ENCODE assay signal across 1 cellular context in the genomic region with DNA sequence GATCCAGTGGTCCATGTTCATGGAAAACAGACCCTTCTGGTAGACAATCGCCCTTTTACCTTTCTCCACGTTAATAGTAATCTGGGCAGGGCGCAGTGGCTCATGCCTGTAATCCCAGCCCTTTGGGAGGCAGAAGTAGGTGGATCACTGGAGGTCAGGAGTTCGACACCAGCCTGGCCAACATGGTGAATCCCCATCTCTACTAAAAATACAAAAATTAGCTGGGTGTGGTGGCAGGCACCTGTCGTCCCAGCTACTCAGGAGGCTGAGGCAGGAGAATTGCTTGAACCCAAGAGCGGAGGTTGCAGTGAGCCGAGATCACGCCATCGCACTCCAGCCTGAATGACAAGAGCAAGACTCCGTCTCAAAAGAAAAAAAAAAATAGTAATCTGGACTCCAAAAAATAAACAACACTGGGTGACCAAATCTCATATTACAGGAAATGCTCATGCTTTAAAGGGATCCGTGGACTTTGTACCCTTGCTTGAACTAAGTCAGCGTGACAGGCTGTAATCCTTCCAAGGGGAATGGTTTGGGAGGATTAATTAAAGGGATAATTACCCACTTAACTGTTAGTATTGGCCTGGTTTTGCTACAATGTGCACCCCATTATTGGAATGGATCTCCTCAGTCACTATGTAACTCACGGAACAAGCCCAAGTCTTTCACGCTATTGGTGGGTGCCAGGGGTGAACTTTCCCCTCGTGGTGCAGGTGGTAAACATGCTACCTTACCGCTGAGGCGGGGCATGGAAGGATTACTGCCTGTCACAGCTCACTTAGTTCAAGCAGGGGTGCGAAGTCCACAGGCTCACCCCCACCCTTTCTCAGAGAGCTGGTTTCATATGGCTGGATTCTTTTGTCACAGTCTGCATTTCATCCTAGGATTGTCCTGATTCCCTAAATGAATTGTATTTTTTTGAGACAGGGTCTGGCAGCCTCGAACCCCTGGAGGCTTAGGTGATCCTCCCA.
TF ChIP-seq lines count a peak whose summit lies in the region.

No MANE protein-coding gene starts in this region.

TF ChIP-seq in HepG2, 621 proteins besides CTCF, POLR2A, EP300 and RAD21 (continued from another document and continues in another):
- TF ChIP-seq, protein P1, sequence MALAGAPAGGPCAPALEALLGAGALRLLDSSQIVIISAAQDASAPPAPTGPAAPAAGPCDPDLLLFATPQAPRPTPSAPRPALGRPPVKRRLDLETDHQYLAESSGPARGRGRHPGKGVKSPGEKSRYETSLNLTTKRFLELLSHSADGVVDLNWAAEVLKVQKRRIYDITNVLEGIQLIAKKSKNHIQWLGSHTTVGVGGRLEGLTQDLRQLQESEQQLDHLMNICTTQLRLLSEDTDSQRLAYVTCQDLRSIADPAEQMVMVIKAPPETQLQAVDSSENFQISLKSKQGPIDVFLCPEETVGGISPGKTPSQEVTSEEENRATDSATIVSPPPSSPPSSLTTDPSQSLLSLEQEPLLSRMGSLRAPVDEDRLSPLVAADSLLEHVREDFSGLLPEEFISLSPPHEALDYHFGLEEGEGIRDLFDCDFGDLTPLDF (CRISPR knock-in tag; IDR thresholded peaks at IDR 0.05), result peak; percentile 74
- TF ChIP-seq TCF7L2 (IDR thresholded peaks at IDR 0.05; ENCODE audit: low read depth, low read length), result no peak
- no peak for TF ChIP-seq RORA (CRISPR knock-in tag; IDR thresholded peaks at IDR 0.05)
- no peak for TF ChIP-seq ZKSCAN1 (IDR thresholded peaks at IDR 0.05; ENCODE audit: low read length)
- peak; percentile 77; the same call in 1 of the 2 replicates for TF ChIP-seq ELF4 (CRISPR knock-in tag; IDR thresholded peaks at IDR 0.05; ENCODE audit: borderline replicate concordance)
- peak; percentile 89 for TF ChIP-seq RCOR2 (CRISPR knock-in tag; IDR thresholded peaks at IDR 0.05)
- TF ChIP-seq SETDB1 (CRISPR knock-in tag; IDR thresholded peaks at IDR 0.05; ENCODE audit: borderline replicate concordance), result no peak
- 0 out of 2 replicates have a peak, but pooled peaks have one; percentile 75 for TF ChIP-seq ZIK1 (CRISPR knock-in tag; IDR thresholded peaks at IDR 0.05; ENCODE audit: borderline replicate concordance, low read depth)
- TF ChIP-seq, protein P2, sequence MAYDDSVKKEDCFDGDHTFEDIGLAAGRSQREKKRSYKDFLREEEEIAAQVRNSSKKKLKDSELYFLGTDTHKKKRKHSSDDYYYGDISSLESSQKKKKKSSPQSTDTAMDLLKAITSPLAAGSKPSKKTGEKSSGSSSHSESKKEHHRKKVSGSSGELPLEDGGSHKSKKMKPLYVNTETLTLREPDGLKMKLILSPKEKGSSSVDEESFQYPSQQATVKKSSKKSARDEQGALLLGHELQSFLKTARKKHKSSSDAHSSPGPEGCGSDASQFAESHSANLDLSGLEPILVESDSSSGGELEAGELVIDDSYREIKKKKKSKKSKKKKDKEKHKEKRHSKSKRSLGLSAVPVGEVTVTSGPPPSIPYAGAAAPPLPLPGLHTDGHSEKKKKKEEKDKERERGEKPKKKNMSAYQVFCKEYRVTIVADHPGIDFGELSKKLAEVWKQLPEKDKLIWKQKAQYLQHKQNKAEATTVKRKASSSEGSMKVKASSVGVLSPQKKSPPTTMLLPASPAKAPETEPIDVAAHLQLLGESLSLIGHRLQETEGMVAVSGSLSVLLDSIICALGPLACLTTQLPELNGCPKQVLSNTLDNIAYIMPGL (CRISPR knock-in tag; IDR thresholded peaks at IDR 0.05; ENCODE audit: borderline replicate concordance in 1 of 2, low read depth in 1 of 2), result peak; percentile 27 to 88; a peak in 2 of 4 replicates
- no peak for TF ChIP-seq CHD2 (IDR thresholded peaks at IDR 0.05; ENCODE audit: low read depth, low read length)
- TF ChIP-seq STAT5B (CRISPR knock-in tag; IDR thresholded peaks at IDR 0.05), result peak; percentile 89; the same call in 1 of the 2 replicates
- TF ChIP-seq EED (CRISPR knock-in tag; IDR thresholded peaks at IDR 0.05), result peak; percentile 47; the same call in 1 of the 2 replicates
- TF ChIP-seq HNRNPK (IDR thresholded peaks at IDR 0.05; ENCODE audit: low read depth, low read length, poor library complexity, severe bottlenecking), result no peak
- no peak for TF ChIP-seq HNRNPL (IDR thresholded peaks at IDR 0.05; ENCODE audit: low read depth, low read length)
- peak; percentile 95 for TF ChIP-seq CBX5 (CRISPR knock-in tag; IDR thresholded peaks at IDR 0.05; ENCODE audit: borderline replicate concordance)
- TF ChIP-seq MEIS1 (CRISPR knock-in tag; IDR thresholded peaks at IDR 0.05; ENCODE audit: borderline replicate concordance), result peak; percentile 99
- peak; percentile 88 for TF ChIP-seq ZNF230 (CRISPR knock-in tag; IDR thresholded peaks at IDR 0.05)
- TF ChIP-seq, protein P3, sequence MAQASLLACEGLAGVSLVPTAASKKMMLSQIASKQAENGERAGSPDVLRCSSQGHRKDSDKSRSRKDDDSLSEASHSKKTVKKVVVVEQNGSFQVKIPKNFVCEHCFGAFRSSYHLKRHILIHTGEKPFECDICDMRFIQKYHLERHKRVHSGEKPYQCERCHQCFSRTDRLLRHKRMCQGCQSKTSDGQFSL (CRISPR knock-in tag; IDR thresholded peaks at IDR 0.05), result peak; percentile 89; the same call in 1 of the 2 replicates
- no peak; the same call in 1 of the 2 replicates for TF ChIP-seq HOXD1 (CRISPR knock-in tag; IDR thresholded peaks at IDR 0.05)
- no peak for TF ChIP-seq ARNT (IDR thresholded peaks at IDR 0.05)
- TF ChIP-seq ATF6 (CRISPR knock-in tag; conservative IDR thresholded peaks at IDR 0.05), result no peak; the same call in 1 of the 2 replicates
- TF ChIP-seq GPN1 (CRISPR knock-in tag; IDR thresholded peaks at IDR 0.05; ENCODE audit: borderline replicate concordance), result no peak
- TF ChIP-seq, protein P4, sequence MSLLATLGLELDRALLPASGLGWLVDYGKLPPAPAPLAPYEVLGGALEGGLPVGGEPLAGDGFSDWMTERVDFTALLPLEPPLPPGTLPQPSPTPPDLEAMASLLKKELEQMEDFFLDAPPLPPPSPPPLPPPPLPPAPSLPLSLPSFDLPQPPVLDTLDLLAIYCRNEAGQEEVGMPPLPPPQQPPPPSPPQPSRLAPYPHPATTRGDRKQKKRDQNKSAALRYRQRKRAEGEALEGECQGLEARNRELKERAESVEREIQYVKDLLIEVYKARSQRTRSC (CRISPR knock-in tag; IDR thresholded peaks at IDR 0.05; ENCODE audit: low read depth), result no peak
- no peak for TF ChIP-seq ZNF251 (CRISPR knock-in tag; IDR thresholded peaks at IDR 0.05)
- TF ChIP-seq ZNF720 (CRISPR knock-in tag; IDR thresholded peaks at IDR 0.05), result peak; percentile 88; the same call in 1 of the 2 replicates
- TF ChIP-seq JUND (CRISPR knock-in tag; IDR thresholded peaks at IDR 0.05), result no peak; the same call in none of the 2 replicates
- TF ChIP-seq TEAD2 (CRISPR knock-in tag; IDR thresholded peaks at IDR 0.05), result no peak
- TF ChIP-seq FOXJ3 (CRISPR knock-in tag; IDR thresholded peaks at IDR 0.05; ENCODE audit: borderline replicate concordance), result peak; percentile 97
- no peak for TF ChIP-seq TAF15 (IDR thresholded peaks at IDR 0.05; ENCODE audit: low read depth, low read length, poor library complexity, severe bottlenecking)
- no peak; the same call in 1 of the 2 replicates for TF ChIP-seq ZNF703 (CRISPR knock-in tag; IDR thresholded peaks at IDR 0.05; ENCODE audit: borderline replicate concordance)
- TF ChIP-seq, protein P5, sequence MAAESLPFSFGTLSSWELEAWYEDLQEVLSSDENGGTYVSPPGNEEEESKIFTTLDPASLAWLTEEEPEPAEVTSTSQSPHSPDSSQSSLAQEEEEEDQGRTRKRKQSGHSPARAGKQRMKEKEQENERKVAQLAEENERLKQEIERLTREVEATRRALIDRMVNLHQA (CRISPR knock-in tag; IDR thresholded peaks at IDR 0.05), result 0 out of 2 replicates have a peak, but pooled peaks have one; percentile 77
- TF ChIP-seq NKX3-1 (CRISPR knock-in tag; IDR thresholded peaks at IDR 0.05), result 0 out of 2 replicates have a peak, but pooled peaks have one; percentile 54
- peak; percentile 95 for TF ChIP-seq TARDBP (CRISPR knock-in tag; IDR thresholded peaks at IDR 0.05)
- TF ChIP-seq PCBP2 (optimal IDR thresholded peaks at IDR 0.05; ENCODE audit: low read depth, low read length, poor library complexity, severe bottlenecking), result no peak
- TF ChIP-seq SYNCRIP (IDR thresholded peaks at IDR 0.05; ENCODE audit: insufficient read depth, low read depth, low read length), result no peak
- peak; percentile 100 for TF ChIP-seq HNF4A (CRISPR knock-in tag; IDR thresholded peaks at IDR 0.05)
- peak; percentile 89 for TF ChIP-seq THRA (CRISPR knock-in tag; IDR thresholded peaks at IDR 0.05; ENCODE audit: borderline replicate concordance)
- peak; percentile 52 for TF ChIP-seq DBP (CRISPR knock-in tag; IDR thresholded peaks at IDR 0.05; ENCODE audit: not compliant biosample characterization)
- peak; percentile 92 for TF ChIP-seq DNMT3B (CRISPR knock-in tag; conservative IDR thresholded peaks at IDR 0.05)
- peak; percentile 95; the same call in 1 of the 2 replicates for TF ChIP-seq ERF (CRISPR knock-in tag; IDR thresholded peaks at IDR 0.05)
- TF ChIP-seq NFKBIZ (CRISPR knock-in tag; IDR thresholded peaks at IDR 0.05), result peak; percentile 71; the same call in 1 of the 2 replicates
- peak; percentile 100 for TF ChIP-seq ZNF552 (CRISPR knock-in tag; IDR thresholded peaks at IDR 0.05; ENCODE audit: borderline replicate concordance)
- TF ChIP-seq, protein P6, sequence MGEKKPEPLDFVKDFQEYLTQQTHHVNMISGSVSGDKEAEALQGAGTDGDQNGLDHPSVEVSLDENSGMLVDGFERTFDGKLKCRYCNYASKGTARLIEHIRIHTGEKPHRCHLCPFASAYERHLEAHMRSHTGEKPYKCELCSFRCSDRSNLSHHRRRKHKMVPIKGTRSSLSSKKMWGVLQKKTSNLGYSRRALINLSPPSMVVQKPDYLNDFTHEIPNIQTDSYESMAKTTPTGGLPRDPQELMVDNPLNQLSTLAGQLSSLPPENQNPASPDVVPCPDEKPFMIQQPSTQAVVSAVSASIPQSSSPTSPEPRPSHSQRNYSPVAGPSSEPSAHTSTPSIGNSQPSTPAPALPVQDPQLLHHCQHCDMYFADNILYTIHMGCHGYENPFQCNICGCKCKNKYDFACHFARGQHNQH (CRISPR knock-in tag; IDR thresholded peaks at IDR 0.05), result peak; percentile 97
- TF ChIP-seq ZNF678 (CRISPR knock-in tag; IDR thresholded peaks at IDR 0.05), result peak; percentile 86; the same call in 1 of the 2 replicates
- TF ChIP-seq SRSF1 (optimal IDR thresholded peaks at IDR 0.05; ENCODE audit: low read depth, low read length), result no peak
- peak; percentile 55; the same call in 1 of the 2 replicates for TF ChIP-seq ZNF652 (CRISPR knock-in tag; IDR thresholded peaks at IDR 0.05; ENCODE audit: borderline replicate concordance, low read depth)
- TF ChIP-seq CSRNP1 (CRISPR knock-in tag; IDR thresholded peaks at IDR 0.05), result no peak
